ENCODE assay signal across 8 cellular contexts in genomic region chrX:12956704-12957541, GRCh38. TPM values are rescaled to one million over a fixed set of nuclear protein-coding genes. Genes with fewer than 3 reads are reported as not detected.
DNase-seq lines count a peak whose midpoint lies in the region; ATAC-seq and TF ChIP-seq lines count a peak whose summit lies in the region.

No MANE protein-coding gene starts in this region.

- no peak for TF ChIP-seq CTCF in tibial nerve (IDR thresholded peaks at IDR 0.05)

- H3K27ac ChIP-seq in angular gyrus (ENCODE audit: low read depth, low read length) (peak overlapping the region; percentile 10), tibial nerve (peak overlapping the region; percentile 15 to 73 (median 70))

- no peak overlapping the region for H3K4me3 ChIP-seq in tibial nerve

- TF ChIP-seq POLR2A in tibial nerve (IDR thresholded peaks at IDR 0.05), result no peak

- peaks cover 0 to 12% (median 0%) of the 10 kb centered on the region in 4 donors for H3K4me1 ChIP-seq in tibial nerve

- 58 to 69% methylated on average over 8 to 9 of the region's 9 CpGs for WGBS in tibial nerve, 2 donors

- no peaks in the 10 kb centered on the region for H3K9me3 ChIP-seq in tibial nerve

- peak in 1 of 2 donors; percentile 40 for TF ChIP-seq EP300 in tibial nerve (IDR thresholded peaks at IDR 0.05)

- no peaks in the 10 kb centered on the region for H3K27me3 ChIP-seq in tibial nerve

- no peaks in the 10 kb centered on the region for H3K36me3 ChIP-seq in tibial nerve

- DNase-seq in AG08396 (ENCODE audit: low spot score) (peak; percentile 10), RPMI7951 (ENCODE audit: low read depth) (peak; percentile 74), left lobe of liver (ENCODE audit: low spot score) (no peak), tibial nerve (ENCODE audit: low spot score in 2 of 2) (no peak), hepatic stellate cell (ENCODE audit: low spot score) (no peak)

- ATAC-seq in GM19035 (IDR thresholded peaks at IDR 0.05; ENCODE audit: unreplicated experiment) (peak; percentile 74), HG03097 (IDR thresholded peaks at IDR 0.05; ENCODE audit: low FRiP score, unreplicated experiment) (peak; percentile 72), left lobe of liver (peak; percentile 58)

RNA-seq across cellular contexts. Expression of gene TMSB4X, which starts 18.0 kb away (rescaled TPM):
- 3,554 and 3,782 TPM in 2 replicates for total RNA-seq in RPMI7951 (2014; rRNA removed; shearing (Covaris generic))
- total RNA-seq in left lobe of liver (442 TPM), tibial nerve (1,000 to 10,000 TPM; 3,029 to 4,490 (median 3,421) TPM)

RNA-seq across cellular contexts. Expression of gene TLR8, which starts 50.5 kb away (rescaled TPM):
- total RNA-seq in RPMI7951 (2014; rRNA removed; shearing (Covaris generic)), result not detected in 2 replicates
- total RNA-seq in left lobe of liver (0.20 TPM), tibial nerve (1 to 10 TPM in 3 of 4 donors, under 1 TPM in 1; 0.63 to 1.8 (median 1.4) TPM)

Comparison
In these comparisons a context has a peak if more than half of its experiments do, and no peak if none do; other contexts are left out.
1. DNase-seq: peak in AG08396 (single experiment) and RPMI7951 (single experiment); none in left lobe of liver (single experiment), tibial nerve (0 of 2) and hepatic stellate cell (single experiment).
2. Peak in every context shown above with its lines, with median percentiles within 50 percentile points of each other: ATAC-seq.